28 cellular contexts compared by ENCODE assay signal in genomic region chr17:28514571-28515002, GRCh38. TPM values are rescaled to one million over a fixed set of nuclear protein-coding genes. Genes with fewer than 3 reads are reported as not detected.
"Had no signal": no experiment of that assay in that cellular context is flagged by ENCODE, and none has a peak within 500 bp of the region (broad histone marks: within the 10 kb centered on the region; RNA-seq: fewer than 3 reads in every experiment).

No MANE protein-coding gene starts in this region.

- H3K9ac ChIP-seq: neural progenitor cell, parathyroid adenoma had no signal

- H3K79me2 ChIP-seq: parathyroid adenoma had no signal

- DNase-seq: activated CD4-positive, alpha-beta memory T cell treated with anti-CD3 and anti-CD28 coated beads, Interleukin-2, amount 10 ng/mL, durations not matched to agents 7 days and 5 days; activated CD4-positive, alpha-beta T cell treated with anti-CD3 and anti-CD28 coated beads for 48 hours; activated CD4-positive, CD25-positive, alpha-beta regulatory T cell; activated CD8-positive, alpha-beta memory T cell treated with anti-CD3 and anti-CD28 coated beads, Interleukin-2, amount 10 ng/mL, durations not matched to agents 7 days and 5 days; activated naive CD4-positive, alpha-beta T cell treated with Interleukin-2 at 50 U/mL for 16 hours; activated naive CD8-positive, alpha-beta T cell treated with anti-CD3 and anti-CD28 coated beads, Interleukin-2, amount 10 ng/mL, durations not matched to agents 7 days and 5 days; amygdala; dermis blood vessel endothelial cell; effector memory CD4-positive, alpha-beta T cell; foreskin fibroblast; hypothalamus; left ventricle myocardium inferior; naive B cell; stimulated activated CD4-positive, alpha-beta T cell treated with anti-CD3 and anti-CD28 coated beads, Interleukin-4, amount 100 ng/mL, for 24 hours; stomach; T1000; testis; upper lobe of right lung had no signal

- H3K9me3 ChIP-seq: left ventricle myocardium inferior, stomach, testis, upper lobe of right lung had no signal

- H3K4me3 ChIP-seq: cardiac muscle cell, left ventricle myocardium inferior, neural progenitor cell, stomach, testis, upper lobe of right lung had no signal

- H3K36me3 ChIP-seq: cardiac muscle cell, left ventricle myocardium inferior, neural progenitor cell, stomach, upper lobe of right lung had no signal

- H3K27ac ChIP-seq: cardiac muscle cell, left ventricle myocardium inferior, neural progenitor cell, parathyroid adenoma, stomach, testis, upper lobe of right lung had no signal

- FAIRE-seq: endothelial cell of umbilical vein, keratinocyte had no signal

- H3K4me1 ChIP-seq: left ventricle myocardium inferior, neural progenitor cell, testis, upper lobe of right lung had no signal

- H3K27me3 ChIP-seq: cardiac muscle cell, neural progenitor cell, testis, upper lobe of right lung had no signal

- H2AFZ ChIP-seq: neural progenitor cell, parathyroid adenoma had no signal

- H3K4me2 ChIP-seq: neural progenitor cell had no signal

- ATAC-seq: activated CD8-positive, alpha-beta memory T cell treated with anti-CD3 and anti-CD28 coated beads, Interleukin-2, amount 10 ng/mL, durations not matched to agents 7 days and 5 days; sciatic nerve; stimulated activated effector memory CD8-positive, alpha-beta T cell treated with anti-CD3 and anti-CD28 coated beads, Interleukin-12 subunit alpha, Interleukin-12 subunit beta, amount 100 ng/mL, for 72 hours; upper lobe of right lung had no signal

RNA-seq across cellular contexts. Expression of gene FOXN1, which starts 8.4 kb away (rescaled TPM):
- total RNA-seq: activated CD4-positive, alpha-beta memory T cell treated with anti-CD3 and anti-CD28 coated beads, Interleukin-2, amount 10 ng/mL, durations not matched to agents 7 days and 5 days; activated CD8-positive, alpha-beta memory T cell treated with anti-CD3 and anti-CD28 coated beads, Interleukin-2, amount 10 ng/mL, durations not matched to agents 7 days and 5 days; activated naive CD8-positive, alpha-beta T cell treated with anti-CD3 and anti-CD28 coated beads, Interleukin-2, amount 10 ng/mL, durations not matched to agents 7 days and 5 days; activated T-helper 2 cell treated with anti-CD3 and anti-CD28 coated beads, Interferon-gamma antibody, Interleukin-2, Interleukin-4, amounts not matched to agents 10 μg/mL and 5 μg/mL and 100 μg/mL, durations not matched to agents 14 hours and 24 hours and 36 hours; chondrocyte; dermis blood vessel endothelial cell; endothelial cell of umbilical vein; left ventricle myocardium inferior; sciatic nerve; T-helper 1 cell treated with Interleukin-12 subunit alpha and Interleukin-12 subunit beta and Interleukin-4 antibody, amounts not matched to agents 30 ng/mL and 1 ng/mL, for 36 hours had no signal
- polyA plus RNA-seq: cardiac muscle cell, endothelial cell of umbilical vein had no signal

RNA-seq across cellular contexts. Expression of gene SLC13A2, which starts 41.1 kb away (rescaled TPM):
- total RNA-seq: activated CD4-positive, alpha-beta memory T cell treated with anti-CD3 and anti-CD28 coated beads, Interleukin-2, amount 10 ng/mL, durations not matched to agents 7 days and 5 days; activated CD8-positive, alpha-beta memory T cell treated with anti-CD3 and anti-CD28 coated beads, Interleukin-2, amount 10 ng/mL, durations not matched to agents 7 days and 5 days; activated naive CD8-positive, alpha-beta T cell treated with anti-CD3 and anti-CD28 coated beads, Interleukin-2, amount 10 ng/mL, durations not matched to agents 7 days and 5 days; activated T-helper 2 cell treated with anti-CD3 and anti-CD28 coated beads, Interferon-gamma antibody, Interleukin-2, Interleukin-4, amounts not matched to agents 10 μg/mL and 5 μg/mL and 100 μg/mL, durations not matched to agents 14 hours and 24 hours and 36 hours; cardiac muscle cell; chondrocyte; dermis blood vessel endothelial cell; endothelial cell of umbilical vein; left ventricle myocardium inferior; sciatic nerve; T-helper 1 cell treated with Interleukin-12 subunit alpha and Interleukin-12 subunit beta and Interleukin-4 antibody, amounts not matched to agents 30 ng/mL and 1 ng/mL, for 36 hours had no signal
- polyA plus RNA-seq: cardiac muscle cell, endothelial cell of umbilical vein, keratinocyte had no signal
